Comparison of ENCODE assay signal across 1 cellular context in genomic region chr17:46770818-46771600, GRCh38.
A peak's percentile ranks its signal among the peaks of the same experiment; 100 is the strongest.
TF ChIP-seq lines count a peak whose summit lies in the region.

No MANE protein-coding gene starts in this region.

TF ChIP-seq in HepG2, 621 proteins besides CTCF, POLR2A, EP300 and RAD21 (continued from another document and continues in another):
- 0 out of 2 replicates have a peak, but pooled peaks have one; percentile 8 for TF ChIP-seq ZXDC (CRISPR knock-in tag; IDR thresholded peaks at IDR 0.05)
- TF ChIP-seq ZNF781 (CRISPR knock-in tag; IDR thresholded peaks at IDR 0.05; ENCODE audit: borderline replicate concordance, not compliant biosample characterization) = peak; percentile 50
- TF ChIP-seq CEBPB (IDR thresholded peaks at IDR 0.05; ENCODE audit: borderline replicate concordance, low read depth, low read length) = no peak
- TF ChIP-seq RNF219 (CRISPR knock-in tag; IDR thresholded peaks at IDR 0.05) = no peak
- peak; percentile 67; the same call in 1 of the 2 replicates for TF ChIP-seq DNMT1 (CRISPR knock-in tag; IDR thresholded peaks at IDR 0.05)
- TF ChIP-seq ZNF225 (CRISPR knock-in tag; IDR thresholded peaks at IDR 0.05) = no peak; the same call in 1 of the 2 replicates
- TF ChIP-seq EZH2 (conservative IDR thresholded peaks at IDR 0.05; ENCODE audit: low read depth, low read length) = no peak
- no peak for TF ChIP-seq KDM4B (CRISPR knock-in tag; IDR thresholded peaks at IDR 0.05)
- peak; percentile 74; the same call in 1 of the 2 replicates for TF ChIP-seq ZNF674 (CRISPR knock-in tag; IDR thresholded peaks at IDR 0.05; ENCODE audit: low read depth)
- peak; percentile 52; the same call in 1 of the 2 replicates for TF ChIP-seq ZNF430 (CRISPR knock-in tag; IDR thresholded peaks at IDR 0.05)
- 0 out of 2 replicates have a peak, but pooled peaks have one; percentile 1 for TF ChIP-seq STAG1 (CRISPR knock-in tag; IDR thresholded peaks at IDR 0.05)
- TF ChIP-seq SP5 (CRISPR knock-in tag; IDR thresholded peaks at IDR 0.05; ENCODE audit: borderline replicate concordance, low read depth) = no peak
- no peak for TF ChIP-seq CC2D1A (CRISPR knock-in tag; IDR thresholded peaks at IDR 0.05)
- TF ChIP-seq KDM3A (CRISPR knock-in tag; IDR thresholded peaks at IDR 0.05; ENCODE audit: low read depth) = no peak; the same call in 1 of the 2 replicates
- no peak; the same call in 1 of the 2 replicates for TF ChIP-seq SRY (CRISPR knock-in tag; IDR thresholded peaks at IDR 0.05)
- TF ChIP-seq PRDM10 (CRISPR knock-in tag; IDR thresholded peaks at IDR 0.05; ENCODE audit: low read depth) = no peak
- 0 out of 2 replicates have a peak, but pooled peaks have one; percentile 9 for TF ChIP-seq SNAI1 (CRISPR knock-in tag; IDR thresholded peaks at IDR 0.05; ENCODE audit: borderline replicate concordance)
- TF ChIP-seq MED13 (CRISPR knock-in tag; IDR thresholded peaks at IDR 0.05) = 0 out of 2 replicates have a peak, but pooled peaks have one; percentile 39
- peak; percentile 78; the same call in 1 of the 2 replicates for TF ChIP-seq ZNF232 (CRISPR knock-in tag; IDR thresholded peaks at IDR 0.05; ENCODE audit: borderline replicate concordance)
- no peak for TF ChIP-seq ZNF709 (CRISPR knock-in tag; IDR thresholded peaks at IDR 0.05)
- TF ChIP-seq CSRNP1 (CRISPR knock-in tag; IDR thresholded peaks at IDR 0.05) = peak; percentile 89; the same call in 1 of the 2 replicates
- TF ChIP-seq ZBTB7A (CRISPR knock-in tag; IDR thresholded peaks at IDR 0.05) = no peak
- TF ChIP-seq TCF7L2 (IDR thresholded peaks at IDR 0.05; ENCODE audit: low read depth, low read length) = no peak
- TF ChIP-seq ZNF343 (CRISPR knock-in tag; IDR thresholded peaks at IDR 0.05) = peak; percentile 77; the same call in 1 of the 2 replicates
- TF ChIP-seq ZNF234 (CRISPR knock-in tag; conservative IDR thresholded peaks at IDR 0.05) = no peak
- 0 out of 2 replicates have a peak, but pooled peaks have one; percentile 25 for TF ChIP-seq PRDM15 (CRISPR knock-in tag; IDR thresholded peaks at IDR 0.05)
- TF ChIP-seq ONECUT2 (CRISPR knock-in tag; IDR thresholded peaks at IDR 0.05) = no peak
- TF ChIP-seq PBX3 (CRISPR knock-in tag; IDR thresholded peaks at IDR 0.05; ENCODE audit: borderline replicate concordance) = 0 out of 2 replicates have a peak, but pooled peaks have one; percentile 58
- TF ChIP-seq NBN (conservative IDR thresholded peaks at IDR 0.05) = no peak
- peak; percentile 38; the same call in 1 of the 2 replicates for TF ChIP-seq ZNF790 (CRISPR knock-in tag; IDR thresholded peaks at IDR 0.05; ENCODE audit: borderline replicate concordance)
- peak; percentile 56; the same call in 1 of the 2 replicates for TF ChIP-seq NFAT5 (CRISPR knock-in tag; IDR thresholded peaks at IDR 0.05)
- TF ChIP-seq HOXD1 (CRISPR knock-in tag; IDR thresholded peaks at IDR 0.05) = peak; percentile 64; the same call in 1 of the 2 replicates
- TF ChIP-seq ZNF879 (CRISPR knock-in tag; IDR thresholded peaks at IDR 0.05) = peak; percentile 49; the same call in 1 of the 2 replicates
- peak; percentile 78; the same call in 1 of the 2 replicates for TF ChIP-seq ZSCAN31 (CRISPR knock-in tag; IDR thresholded peaks at IDR 0.05; ENCODE audit: low read depth)
- peak; percentile 67; the same call in 1 of the 2 replicates for TF ChIP-seq TARDBP (CRISPR knock-in tag; IDR thresholded peaks at IDR 0.05)
- no peak for TF ChIP-seq ZNF3 (CRISPR knock-in tag; IDR thresholded peaks at IDR 0.05)
- TF ChIP-seq KLF15 (CRISPR knock-in tag; IDR thresholded peaks at IDR 0.05; ENCODE audit: borderline replicate concordance) = peak; percentile 61; the same call in 1 of the 2 replicates
- TF ChIP-seq MXD4 (CRISPR knock-in tag; IDR thresholded peaks at IDR 0.05) = no peak
